Comparison of ENCODE assay signal across 24 cellular contexts in genomic region chr5:31021181-31021624, GRCh38.
DNase-seq lines count a peak whose midpoint lies in the region; ATAC-seq and TF ChIP-seq lines count a peak whose summit lies in the region.
"Had no signal": no experiment of that assay in that cellular context is flagged by ENCODE, and none has a peak within 500 bp of the region (broad histone marks: within the 10 kb centered on the region; RNA-seq: fewer than 3 reads in every experiment).

No MANE protein-coding gene starts in this region.

- intact Hi-C loops in left ventricle myocardium inferior (cut with micrococcal nuclease) (no loop called here), heart left ventricle (cut with DNase I) (no loop called here)

- no peak for TF ChIP-seq CTCF in choroid plexus epithelial cell (conservative IDR thresholded peaks at IDR 0.05; ENCODE audit: low read depth, low read length)
- TF ChIP-seq CTCF in left ventricle myocardium inferior (IDR thresholded peaks at IDR 0.05; ENCODE audit: borderline replicate concordance), result no peak
- no peak for TF ChIP-seq CTCF in heart left ventricle (IDR thresholded peaks at IDR 0.05)

- DNase-seq in M059J (ENCODE audit: low read depth), result peak; percentile 32
- DNase-seq in choroid plexus epithelial cell (ENCODE audit: low read depth), result peak; percentile 50
- peak; percentile 99 for DNase-seq in kidney tubule cell (ENCODE audit: low spot score)
- no peak for DNase-seq in LoVo (ENCODE audit: low spot score)
- DNase-seq in left ventricle myocardium inferior, result no peak
- DNase-seq in heart left ventricle, result no peak
- DNase-seq: activated CD4-positive, alpha-beta T cell treated with anti-CD3 and anti-CD28 coated beads, Interleukin-2, amount 50 U/mL, for 1 hour; activated CD8-positive, alpha-beta memory T cell treated with anti-CD3 and anti-CD28 coated beads, Interleukin-2, amount 50 U/mL, for 48 hours; CD4-positive, CD25-positive, alpha-beta regulatory T cell; DMS79 treated with DMSO at 0.1 percent for 48 hours; dorsolateral prefrontal cortex; GOT3; heart right ventricle; mesendoderm; NCI-H2081; NCI-H510A treated with DMSO at 0.1 percent for 48 hours; nephron progenitor cell; psoas muscle; Right ventricle myocardium superior; tibial artery had no signal

- H3K79me2 ChIP-seq in ACC112 (ENCODE audit: control insufficient read depth, insufficient read depth, low read length, unreplicated experiment), result no peaks in the 10 kb centered on the region

- H3K4me1 ChIP-seq in ACC112 (ENCODE audit: control insufficient read depth, insufficient read depth, low read length, unreplicated experiment) (peaks cover 24% of the 10 kb centered on the region), left ventricle myocardium inferior (no peaks in the 10 kb centered on the region), heart left ventricle (no peaks in the 10 kb centered on the region)
- H3K4me1 ChIP-seq: esophagus muscularis mucosa, heart right ventricle, psoas muscle, tibial artery had no signal

- no peak for TF ChIP-seq POLR2A in heart left ventricle (IDR thresholded peaks at IDR 0.05)

- H3K9me3 ChIP-seq in left ventricle myocardium inferior (replicated peaks) (no peaks in the 10 kb centered on the region), heart left ventricle (no peaks in the 10 kb centered on the region)
- H3K9me3 ChIP-seq: esophagus muscularis mucosa, tibial artery had no signal

- H3K36me3 ChIP-seq in ACC112 (ENCODE audit: insufficient read depth, low read length), result no peaks in the 10 kb centered on the region
- no peaks in the 10 kb centered on the region for H3K36me3 ChIP-seq in left ventricle myocardium inferior
- no peaks in the 10 kb centered on the region for H3K36me3 ChIP-seq in heart left ventricle
- H3K36me3 ChIP-seq: esophagus muscularis mucosa, heart right ventricle, tibial artery had no signal

- 37 to 53% (median 51%) methylated on average over 2 of the region's 2 CpGs for WGBS in heart left ventricle, 4 donors

- H3K27ac ChIP-seq in ACC112 (ENCODE audit: low read depth, low read length), result peak overlapping the region; percentile 10; the same call in 1 of the 2 replicates
- no peak overlapping the region for H3K27ac ChIP-seq in left ventricle myocardium inferior (replicated peaks)
- H3K27ac ChIP-seq in heart left ventricle, result no peak overlapping the region
- H3K27ac ChIP-seq: dorsolateral prefrontal cortex, esophagus muscularis mucosa, heart right ventricle, psoas muscle, tibial artery had no signal

- no peak overlapping the region for H3K4me3 ChIP-seq in ACC112 (ENCODE audit: low read depth, low read length)
- H3K4me3 ChIP-seq in choroid plexus epithelial cell (ENCODE audit: low read depth, low read length), result no peak overlapping the region
- no peak overlapping the region for H3K4me3 ChIP-seq in left ventricle myocardium inferior
- H3K4me3 ChIP-seq in heart left ventricle, result no peak overlapping the region
- H3K4me3 ChIP-seq: dorsolateral prefrontal cortex, esophagus muscularis mucosa, heart right ventricle, psoas muscle, tibial artery had no signal

- ATAC-seq in heart left ventricle (no peak), GM18867 (IDR thresholded peaks at IDR 0.05; ENCODE audit: unreplicated experiment) (no peak)
- ATAC-seq: heart right ventricle; psoas muscle; stimulated activated memory B cell treated with anti-CD40 and anti-IgM and Interleukin-4, amounts not matched to agents 10 μg/mL and 1 μg/mL and 100 μg/mL, for 72 hours had no signal

- H3K27me3 ChIP-seq in ACC112 (ENCODE audit: insufficient read depth, low read length) (no peaks in the 10 kb centered on the region), left ventricle myocardium inferior (ENCODE audit: low read depth) (no peaks in the 10 kb centered on the region), heart left ventricle (no peaks in the 10 kb centered on the region)
- H3K27me3 ChIP-seq: dorsolateral prefrontal cortex, esophagus muscularis mucosa, heart right ventricle, tibial artery had no signal

- H2AFZ ChIP-seq in ACC112 (ENCODE audit: low read length, unreplicated experiment), result peak overlapping the region; percentile 4

Comparison
In these comparisons a context has a peak if more than half of its experiments do, and no peak if none do; other contexts are left out.
1. DNase-seq: peak in M059J (single experiment), choroid plexus epithelial cell (single experiment) and kidney tubule cell (single experiment); none in LoVo (single experiment), left ventricle myocardium inferior (single experiment) and heart left ventricle (0 of 5).